ENCODE assay signal across 18 cellular contexts in the genomic region with DNA sequence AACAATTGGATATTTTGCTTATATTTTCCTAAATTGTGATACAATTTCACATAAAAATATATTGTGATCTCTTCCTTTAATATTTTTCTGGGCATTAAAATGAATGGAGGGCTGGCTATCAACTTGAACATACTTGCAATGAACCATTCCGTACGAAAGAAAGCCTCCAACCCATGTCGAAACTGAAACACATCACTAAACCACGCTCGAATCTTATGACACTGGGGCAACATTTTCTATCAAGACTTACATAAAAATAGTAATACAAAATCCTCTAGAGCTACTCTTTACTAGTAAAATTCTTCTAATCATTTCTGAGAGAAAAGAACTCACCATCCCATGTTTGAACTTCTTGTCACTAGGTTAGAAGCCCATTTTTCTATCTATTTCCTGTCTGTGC.
DNase-seq lines count a peak whose midpoint lies in the region; FAIRE-seq and TF ChIP-seq lines count a peak whose summit lies in the region.
"Had no signal": no experiment of that assay in that cellular context is flagged by ENCODE, and none has a peak within 500 bp of the region (broad histone marks: within the 10 kb centered on the region; RNA-seq: fewer than 3 reads in every experiment).

No MANE protein-coding gene starts in this region.

- no peaks in the 10 kb centered on the region for H3K36me3 Mint-ChIP-seq in MCF 10A (ENCODE audit: insufficient read depth, unreplicated experiment)
- H3K36me3 Mint-ChIP-seq: CD14-positive monocyte had no signal

- H2AFZ ChIP-seq in OCI-LY7 (ENCODE audit: low read length) = no peak overlapping the region

- no peak overlapping the region for H3K4me2 ChIP-seq in OCI-LY7 (ENCODE audit: low read length)
- H3K4me2 ChIP-seq: A549, BLaER1 had no signal

- CTCF ChIA-PET in MCF 10A (lab: Yijun Ruan, JAX) = no interaction called here
- CTCF ChIA-PET in OCI-LY7 (lab: Charles Lee; ENCODE audit: unreplicated experiment) = no interaction called here

- BruUV-seq in MCF 10A (replicated peaks; lab: Mats Ljungman, UMichigan) (no TSS peak), OCI-LY7 (replicated peaks; lab: Mats Ljungman, UMichigan) (no TSS peak)

- no peak overlapping the region for H3K27ac ChIP-seq in breast epithelium
- H3K27ac ChIP-seq in OCI-LY7 (ENCODE audit: low read depth, low read length, poor library complexity, severe bottlenecking) = no peak overlapping the region
- H3K27ac ChIP-seq: 22Rv1, A549, BLaER1 had no signal

- H3K9me3 Mint-ChIP-seq in MCF 10A (ENCODE audit: unreplicated experiment) = peaks cover 10% of the 10 kb centered on the region

- TF ChIP-seq CTCF in MCF 10A (IDR thresholded peaks at IDR 0.05; ENCODE audit: unreplicated experiment) (no peak), breast epithelium (IDR thresholded peaks at IDR 0.05) (no peak), OCI-LY7 (conservative IDR thresholded peaks at IDR 0.05; ENCODE audit: low read length) (no peak)

- intact Hi-C loops in MCF 10A (cut with micrococcal nuclease) (no loop called here), breast epithelium (cut with DNase I; ENCODE audit: low total_unique reads) (no loop called here), OCI-LY7 (cut with micrococcal nuclease; ENCODE audit: unreplicated experiment) (no loop called here)

- H3K9me3 ChIP-seq in breast epithelium (no peaks in the 10 kb centered on the region), OCI-LY7 (ENCODE audit: low read length) (no peaks in the 10 kb centered on the region)
- H3K9me3 ChIP-seq: A549, BLaER1 had no signal

- H3K9me2 ChIP-seq in OCI-LY7 (ENCODE audit: insufficient read depth, low read length) = no peaks in the 10 kb centered on the region

- H3K27ac Mint-ChIP-seq in MCF 10A (ENCODE audit: low read depth, unreplicated experiment) = no peak overlapping the region
- H3K27ac Mint-ChIP-seq: CD14-positive monocyte; CD4-positive, alpha-beta memory T cell; H9 had no signal

- H4K20me1 ChIP-seq in OCI-LY7 (ENCODE audit: insufficient read depth, low read length) = no peaks in the 10 kb centered on the region
- H4K20me1 ChIP-seq: BLaER1 had no signal

- H3K4me3 Mint-ChIP-seq in MCF 10A (ENCODE audit: unreplicated experiment) = no peak overlapping the region
- H3K4me3 Mint-ChIP-seq: CD14-positive monocyte; CD4-positive, alpha-beta memory T cell; H9 had no signal

- H3K4me1 ChIP-seq in breast epithelium (no peaks in the 10 kb centered on the region), OCI-LY7 (ENCODE audit: insufficient read depth, low read length, poor library complexity, severe bottlenecking) (no peaks in the 10 kb centered on the region)
- H3K4me1 ChIP-seq: A549, BLaER1 had no signal

- no peaks in the 10 kb centered on the region for H3K79me2 ChIP-seq in OCI-LY7 (ENCODE audit: insufficient read depth, low read depth, low read length)

- TF ChIP-seq POLR2A in breast epithelium (IDR thresholded peaks at IDR 0.05) = no peak

- no peak overlapping the region for H3K4me3 ChIP-seq in breast epithelium
- no peak overlapping the region for H3K4me3 ChIP-seq in OCI-LY7 (ENCODE audit: low read depth, low read length, poor library complexity, severe bottlenecking)
- H3K4me3 ChIP-seq: A549, BLaER1, GM12878 had no signal

- no peaks in the 10 kb centered on the region for H3K4me1 Mint-ChIP-seq in MCF 10A (ENCODE audit: insufficient read depth, unreplicated experiment)
- H3K4me1 Mint-ChIP-seq: CD14-positive monocyte; CD4-positive, alpha-beta memory T cell; H9 had no signal

- no peaks in the 10 kb centered on the region for H3K27me3 ChIP-seq in breast epithelium
- H3K27me3 ChIP-seq: BLaER1 had no signal

- no peak for FAIRE-seq in frontal cortex (lab: Jason Lieb, UNC)
- FAIRE-seq: A549, GM12878, H1 had no signal

- POLR2A ChIA-PET in MCF 10A (lab: Yijun Ruan, JAX) = no interaction called here
- POLR2A ChIA-PET in OCI-LY7 (lab: Charles Lee) = no interaction called here

- H3K27me3 Mint-ChIP-seq in MCF 10A (ENCODE audit: insufficient read depth, unreplicated experiment) = peaks cover 27% of the 10 kb centered on the region

- DNase-seq in DMS53 (lab: John Stamatoyannopoulos, UW) = peak; percentile 38
- DNase-seq in DMS53 treated with DMSO at 0.1 percent for 48 hours (lab: John Stamatoyannopoulos, UW; ENCODE audit: unreplicated experiment) = no peak
- DNase-seq in MCF 10A (ENCODE audit: unreplicated experiment) = peak; percentile 6
- DNase-seq in breast epithelium (ENCODE audit: low spot score in 2 of 2) = no peak
- DNase-seq in OCI-LY7 (ENCODE audit: low spot score) = peak; percentile 2
- DNase-seq in SW480 (ENCODE audit: low spot score) = no peak
- DNase-seq in frontal cortex (ENCODE audit: low spot score in 2 of 2) = no peak
- DNase-seq: CD4-positive, alpha-beta memory T cell; DMS153; DND-41; EL; H9 had no signal

- H3K36me3 ChIP-seq in breast epithelium (no peaks in the 10 kb centered on the region), OCI-LY7 (ENCODE audit: insufficient read depth, low read length) (no peaks in the 10 kb centered on the region)
- H3K36me3 ChIP-seq: BLaER1 had no signal

Comparison
In these comparisons a context has a peak if more than half of its experiments do, and no peak if none do; other contexts are left out.
1. DNase-seq: peak in DMS53 (single experiment), MCF 10A (single experiment) and OCI-LY7 (single experiment); none in DMS53 treated with DMSO at 0.1 percent for 48 hours (single experiment), breast epithelium (0 of 2), SW480 (single experiment) and frontal cortex (0 of 2).